8 cellular contexts compared by ENCODE assay signal in genomic region chr15:26889298-26889898, GRCh38. TPM values are rescaled to one million over a fixed set of nuclear protein-coding genes. Genes with fewer than 3 reads are reported as not detected.
A peak's percentile ranks its signal among the peaks of the same experiment; 100 is the strongest.
DNase-seq lines count a peak whose midpoint lies in the region; ATAC-seq, FAIRE-seq and TF ChIP-seq lines count a peak whose summit lies in the region.

No MANE protein-coding gene starts in this region.

- peak overlapping the region; percentile 69 for H3K4me2 ChIP-seq in keratinocyte (ENCODE audit: control insufficient read depth, extremely low read depth, insufficient read depth, low read depth, low read length)

- peaks cover 4% of the 10 kb centered on the region for H3K4me1 ChIP-seq in keratinocyte (ENCODE audit: control insufficient read depth, extremely low read depth, insufficient read depth, low read length)

- no peaks in the 10 kb centered on the region for H3K27me3 ChIP-seq in keratinocyte (ENCODE audit: control insufficient read depth, extremely low read depth, insufficient read depth, low read length)

- FAIRE-seq in G401.6 (lab: Jason Lieb, UNC) (peak; percentile 96), keratinocyte (lab: Jason Lieb, UNC) (no peak)

- TF ChIP-seq CTCF in astrocyte of the cerebellum (IDR thresholded peaks at IDR 0.05; ENCODE audit: low read depth, low read length, missing control alignments): peak; percentile 44
- TF ChIP-seq CTCF in keratinocyte (optimal IDR thresholded peaks at IDR 0.05 in 1 of 3, IDR thresholded peaks at IDR 0.05 in 1 of 3, conservative IDR thresholded peaks at IDR 0.05 in 1 of 3; ENCODE audit: extremely low read depth in 1 of 3, insufficient read depth in 2 of 3, low read length in 3 of 3): peak in 2 of 3 experiments; percentile 33 to 49

- in situ Hi-C loops in astrocyte of the cerebellum (cut with HindIII; ENCODE audit: low sequenced_read_pairs): no loop called here

- H3K79me2 ChIP-seq in keratinocyte (ENCODE audit: control insufficient read depth, insufficient read depth, low read length): no peaks in the 10 kb centered on the region

- no peak for ATAC-seq in HG03039 (IDR thresholded peaks at IDR 0.05; ENCODE audit: unreplicated experiment)
- no peak for ATAC-seq in GM18498 (IDR thresholded peaks at IDR 0.05; ENCODE audit: unreplicated experiment)

- H3K9me1 ChIP-seq in keratinocyte (ENCODE audit: control insufficient read depth, extremely low read depth, insufficient read depth, low read length): no peaks in the 10 kb centered on the region

- no peak overlapping the region for H3K9ac ChIP-seq in keratinocyte (ENCODE audit: control insufficient read depth, extremely low read depth, insufficient read depth, low read length)

- H3K4me3 ChIP-seq in Jurkat, Clone E6-1 (ENCODE audit: low read length): no peak overlapping the region
- H3K4me3 ChIP-seq in astrocyte of the cerebellum (ENCODE audit: low read depth, low read length): no peak overlapping the region
- H3K4me3 ChIP-seq in keratinocyte (ENCODE audit: control insufficient read depth in 2 of 3, extremely low read depth in 1 of 3, insufficient read depth in 2 of 3, low read depth in 1 of 3, low read length in 3 of 3): peak overlapping the region in 2 of 3 experiments; percentile 25 to 45

- no peaks in the 10 kb centered on the region for H4K20me1 ChIP-seq in keratinocyte (ENCODE audit: control insufficient read depth, extremely low read depth, insufficient read depth, low read length)

- dilution Hi-C loops in keratinocyte (cut with MboI; ENCODE audit: extremely low pct_ligation_motif_present, low sequenced_read_pairs): no loop called here

- no peaks in the 10 kb centered on the region for H3K9me3 ChIP-seq in keratinocyte (ENCODE audit: control insufficient read depth, low read depth, low read length)

- H2AFZ ChIP-seq in keratinocyte (ENCODE audit: control insufficient read depth, low read length): peak overlapping the region; percentile 35

- no peaks in the 10 kb centered on the region for H3K36me3 ChIP-seq in keratinocyte (ENCODE audit: control insufficient read depth in 2 of 2, extremely low read depth in 1 of 2, insufficient read depth in 2 of 2, low read length in 2 of 2)

- no peak overlapping the region for H3K27ac ChIP-seq in keratinocyte (ENCODE audit: control insufficient read depth, insufficient read depth, low read length)

- peak; percentile 76 for DNase-seq in Jurkat, Clone E6-1 (ENCODE audit: low read depth, low spot score)
- DNase-seq in OCI-M1 (lab: John Stamatoyannopoulos, UW) (peak; percentile 77), astrocyte of the cerebellum (ENCODE audit: low read depth) (peak; percentile 86), keratinocyte (ENCODE audit: low read depth, low spot score) (peak; percentile 32)
- peak; percentile 48 for DNase-seq in stimulated activated CD4-positive, alpha-beta T cell treated with anti-CD3 and anti-CD28 coated beads, Interleukin-4, amount 100 ng/mL, for 24 hours

RNA-seq across cellular contexts. Expression of gene GABRA5, which starts 22.5 kb away (rescaled TPM):
- not detected for polyA plus RNA-seq in Jurkat, Clone E6-1 (2012; ENCODE audit: insufficient read depth, insufficient read length)
- 0.03 TPM in 1 of 3 replicates, not detected in the others for polyA plus RNA-seq in keratinocyte
- polyA plus RNA-seq in keratinocyte (2011; ENCODE audit: low read depth): not detected
- 0.05 and 0.13 TPM in 2 replicates for polyA plus RNA-seq in keratinocyte (2011; cell fraction: cytosol; rRNA removed)
- 0.38 TPM in 1 of 2 replicates, not detected in the other for polyA plus RNA-seq in keratinocyte (2011; cell fraction: nucleus; rRNA removed)
- polyA plus RNA-seq in keratinocyte (2012; ENCODE audit: low replicate concordance): not detected in 2 replicates
- not detected in 3 replicates for polyA minus RNA-seq in keratinocyte
- polyA minus RNA-seq in keratinocyte (2011; cell fraction: cytosol; rRNA and poly(A)+ RNA removed): not detected
- not detected in 2 replicates for polyA minus RNA-seq in keratinocyte (2011; cell fraction: nucleus; rRNA and poly(A)+ RNA removed)

Comparison
In these comparisons a context has a peak if more than half of its experiments do, and no peak if none do; other contexts are left out.
1. DNase-seq: peak in every context shown above with its lines; median percentile 86 in astrocyte of the cerebellum; 77 in OCI-M1; 76 in Jurkat, Clone E6-1; 48 in stimulated activated CD4-positive, alpha-beta T cell treated with anti-CD3 and anti-CD28 coated beads, Interleukin-4, amount 100 ng/mL, for 24 hours; 32 in keratinocyte.
2. H3K4me3 ChIP-seq: peak in keratinocyte (2 of 3); none in Jurkat, Clone E6-1 (single experiment) and astrocyte of the cerebellum (single experiment).